In the genomic region with DNA sequence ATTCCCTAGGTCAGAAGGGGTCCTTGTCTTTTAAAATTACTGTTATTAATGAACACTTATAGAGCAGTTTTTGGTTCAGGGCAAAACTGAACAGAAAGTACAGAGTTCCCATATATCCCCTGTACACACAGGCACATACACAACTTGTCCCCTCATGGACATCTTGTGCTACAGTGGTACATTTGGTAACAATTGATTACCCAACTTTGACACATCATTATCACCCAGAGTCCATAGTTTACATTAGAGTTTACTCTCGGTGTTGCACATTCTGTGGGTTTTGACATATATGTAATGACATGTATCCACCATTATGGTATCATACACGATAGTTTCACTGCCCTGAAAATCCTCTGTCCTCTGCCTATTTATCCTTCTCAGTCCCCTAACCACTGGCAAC, we compare ENCODE assay signal across 9 cellular contexts. TPM values are rescaled to one million over a fixed set of nuclear protein-coding genes. Genes with fewer than 3 reads are reported as not detected.
DNase-seq lines count a peak whose midpoint lies in the region; ATAC-seq, FAIRE-seq and TF ChIP-seq lines count a peak whose summit lies in the region.
"Had no signal": no experiment of that assay in that cellular context is flagged by ENCODE, and none has a peak within 500 bp of the region (broad histone marks: within the 10 kb centered on the region; RNA-seq: fewer than 3 reads in every experiment).

No MANE protein-coding gene starts in this region.

- no peak for TF ChIP-seq CTCF in HepG2 (CRISPR knock-in tag; IDR thresholded peaks at IDR 0.05)
- no peak for TF ChIP-seq CTCF in right lobe of liver (IDR thresholded peaks at IDR 0.05)

- H4K20me1 ChIP-seq in HepG2 (ENCODE audit: insufficient read depth, low read length), result no peaks in the 10 kb centered on the region

- H3K4me3 Mint-ChIP-seq in activated T-helper 2 cell treated with anti-CD3 and anti-CD28 coated beads, Interferon-gamma antibody, Interleukin-2, Interleukin-4, amounts not matched to agents 10 μg/mL and 5 μg/mL and 100 μg/mL, durations not matched to agents 14 hours and 24 hours and 36 hours (ENCODE audit: low read depth), result peak overlapping the region; percentile 99

- peak overlapping the region; percentile 93 for H3K9ac ChIP-seq in HepG2 (ENCODE audit: insufficient read depth, low read depth, low read length)
- no peak overlapping the region for H3K9ac ChIP-seq in mucosa of rectum (ENCODE audit: low read depth in 1 of 2, low read length in 2 of 2)

- peaks cover 42% of the 10 kb centered on the region for H3K79me2 ChIP-seq in HepG2 (ENCODE audit: insufficient read depth, low read length)

- no peak overlapping the region for H2AFZ ChIP-seq in HepG2 (ENCODE audit: low read length)

- no TSS peak for BruUV-seq in HepG2 (replicated peaks; lab: Mats Ljungman, UMichigan)

- intact Hi-C loops in HepG2 (cut with micrococcal nuclease; ENCODE audit: unreplicated experiment) (no loop called here), right lobe of liver (cut with DNase I) (no loop called here)
- intact Hi-C loops in activated T-helper 2 cell treated with anti-CD3 and anti-CD28 coated beads, Interferon-gamma antibody, Interleukin-2, Interleukin-4, amounts not matched to agents 10 μg/mL and 5 μg/mL and 100 μg/mL, durations not matched to agents 14 hours and 24 hours and 36 hours (cut with micrococcal nuclease), result loop anchor here (5.0 to 10.0 kb wide), 2 partner anchors 40 to 238 kb away; a partner anchor contains a TSS

- H3K9me3 Mint-ChIP-seq in activated T-helper 2 cell treated with anti-CD3 and anti-CD28 coated beads, Interferon-gamma antibody, Interleukin-2, Interleukin-4, amounts not matched to agents 10 μg/mL and 5 μg/mL and 100 μg/mL, durations not matched to agents 14 hours and 24 hours and 36 hours, result no peaks in the 10 kb centered on the region

- no peak for TF ChIP-seq RAD21 in HepG2 (CRISPR knock-in tag; IDR thresholded peaks at IDR 0.05)

- no peak overlapping the region for H3K27ac Mint-ChIP-seq in activated T-helper 2 cell treated with anti-CD3 and anti-CD28 coated beads, Interferon-gamma antibody, Interleukin-2, Interleukin-4, amounts not matched to agents 10 μg/mL and 5 μg/mL and 100 μg/mL, durations not matched to agents 14 hours and 24 hours and 36 hours

- TF ChIP-seq POLR2A in HepG2 (IDR thresholded peaks at IDR 0.05; ENCODE audit: insufficient read depth in 1 of 2, low read depth in 2 of 2, low read length in 2 of 2) (no peak), right lobe of liver (IDR thresholded peaks at IDR 0.05) (no peak)

- H3K4me3 ChIP-seq in HepG2 (replicated peaks in 1 of 3; ENCODE audit: insufficient read depth in 1 of 3, low read depth in 2 of 3, low read length in 3 of 3), result peak overlapping the region; percentile 92 to 99 (median 93)
- no peak overlapping the region for H3K4me3 ChIP-seq in right lobe of liver
- peak overlapping the region; percentile 91 to 98 for H3K4me3 ChIP-seq in mucosa of rectum (ENCODE audit: low read length in 2 of 2)

- TF ChIP-seq EP300 in HepG2 (IDR thresholded peaks at IDR 0.05; ENCODE audit: low read depth in 2 of 2, low read length in 2 of 2) (no peak), HepG2 (CRISPR knock-in tag; IDR thresholded peaks at IDR 0.05; ENCODE audit: borderline replicate concordance) (no peak)

- H3K4me2 ChIP-seq in HepG2 (ENCODE audit: low read depth, low read length), result peak overlapping the region; percentile 95

- peak overlapping the region; percentile 74 for H3K27ac ChIP-seq in HepG2 (ENCODE audit: extremely low read length, insufficient read depth, low read length)
- H3K27ac ChIP-seq in right lobe of liver, result no peak overlapping the region
- no peak overlapping the region for H3K27ac ChIP-seq in mucosa of rectum (ENCODE audit: low read depth in 2 of 2, low read length in 2 of 2)

- FAIRE-seq in HepG2 (lab: Jason Lieb, UNC), result no peak

- ATAC-seq in HepG2 (peak; percentile 28; the same call in 1 of the 3 replicates), right lobe of liver (no peak), GM18517 (IDR thresholded peaks at IDR 0.05; ENCODE audit: unreplicated experiment) (no peak), HG02973 (IDR thresholded peaks at IDR 0.05; ENCODE audit: unreplicated experiment) (no peak)

- WGBS in HepG2 (ENCODE audit: low lambda C conversion rate), result 3% methylated on average over 2 of the region's 2 CpGs
- 32% methylated on average over 2 of the region's 2 CpGs for WGBS in right lobe of liver (ENCODE audit: insufficient coverage, low coverage, low lambda C conversion rate, missing lambda C conversion rate)

- DNase-seq in HepG2 (ENCODE audit: low spot score) (peak; percentile 23), right lobe of liver (no peak), mesenteric fat pad (ENCODE audit: low spot score) (no peak), superior temporal gyrus (ENCODE audit: extremely low spot score) (no peak)
- no peak for DNase-seq in activated T-helper 2 cell treated with anti-CD3 and anti-CD28 coated beads, Interferon-gamma antibody, Interleukin-2, Interleukin-4, amounts not matched to agents 10 μg/mL and 5 μg/mL and 100 μg/mL, durations not matched to agents 14 hours and 24 hours and 36 hours (ENCODE audit: low spot score)
- DNase-seq: left colon had no signal

- in situ Hi-C loops in HepG2 (cut with HindIII; ENCODE audit: extremely low pct_ligation_motif_present, low pct_unique_long_range_greater_than_20kb), result no loop called here

- H3K4me1 Mint-ChIP-seq in activated T-helper 2 cell treated with anti-CD3 and anti-CD28 coated beads, Interferon-gamma antibody, Interleukin-2, Interleukin-4, amounts not matched to agents 10 μg/mL and 5 μg/mL and 100 μg/mL, durations not matched to agents 14 hours and 24 hours and 36 hours (ENCODE audit: low read depth), result peaks cover 22% of the 10 kb centered on the region

- H3K9me3 ChIP-seq in HepG2 (ENCODE audit: low read length) (no peaks in the 10 kb centered on the region), right lobe of liver (no peaks in the 10 kb centered on the region), mucosa of rectum (ENCODE audit: control insufficient read depth in 2 of 2, low read length in 2 of 2) (no peaks in the 10 kb centered on the region)

- H3K27me3 ChIP-seq in HepG2 (ENCODE audit: control insufficient read depth in 1 of 2, insufficient read depth in 2 of 2, low read length in 2 of 2) (peaks cover 2 to 4% of the 10 kb centered on the region in 2 experiments; a peak in 2 of 5 replicates), right lobe of liver (no peaks in the 10 kb centered on the region), mucosa of rectum (ENCODE audit: control insufficient read depth in 2 of 2, insufficient read depth in 2 of 2, low read length in 2 of 2) (no peaks in the 10 kb centered on the region)

- peaks cover 4% of the 10 kb centered on the region for H3K36me3 Mint-ChIP-seq in activated T-helper 2 cell treated with anti-CD3 and anti-CD28 coated beads, Interferon-gamma antibody, Interleukin-2, Interleukin-4, amounts not matched to agents 10 μg/mL and 5 μg/mL and 100 μg/mL, durations not matched to agents 14 hours and 24 hours and 36 hours (ENCODE audit: low read depth)

- POLR2A ChIA-PET in HepG2 (lab: Yijun Ruan, JAX), result interaction anchor here (1.8 kb wide), 1 partner anchor 63 kb away, joined by 9 read pairs; no protein-coding TSS in a partner anchor

- peaks cover 3% of the 10 kb centered on the region for H3K27me3 Mint-ChIP-seq in activated T-helper 2 cell treated with anti-CD3 and anti-CD28 coated beads, Interferon-gamma antibody, Interleukin-2, Interleukin-4, amounts not matched to agents 10 μg/mL and 5 μg/mL and 100 μg/mL, durations not matched to agents 14 hours and 24 hours and 36 hours (ENCODE audit: low read depth)

- H3K36me3 ChIP-seq in HepG2 (replicated peaks in 1 of 2; ENCODE audit: control insufficient read depth in 1 of 2, insufficient read depth in 2 of 2, low read length in 2 of 2), result no peaks in the 10 kb centered on the region
- no peaks in the 10 kb centered on the region for H3K36me3 ChIP-seq in right lobe of liver
- no peaks in the 10 kb centered on the region for H3K36me3 ChIP-seq in mucosa of rectum (ENCODE audit: control insufficient read depth in 2 of 2, insufficient read depth in 2 of 2, low read length in 2 of 2)

- H3K4me1 ChIP-seq in HepG2 (ENCODE audit: insufficient read depth, low read length) (peaks cover 38% of the 10 kb centered on the region), right lobe of liver (peaks cover 0 to 13% (median 0%) of the 10 kb centered on the region in 4 donors), mucosa of rectum (ENCODE audit: control insufficient read depth in 2 of 2, insufficient read depth in 2 of 2, low read length in 2 of 2) (peaks cover 8% of the 10 kb centered on the region in 2 donors)

- CTCF ChIA-PET in HepG2 (lab: Yijun Ruan, JAX; ENCODE audit: low intra/inter-chr PET ratio, low total read pairs), result no interaction called here

RNA-seq across cellular contexts. Expression of a gene that starts 1.0 kb away (rescaled TPM):
- 17.4 and 24.3 TPM in 2 replicates for total RNA-seq in HepG2 (2016; rRNA removed; fragmentation: Illumina TruSeq; extraction: Trizol)
- 24.4 and 37.5 TPM in 2 replicates for total RNA-seq in HepG2 (2016; cell fraction: cytosol; rRNA removed; fragmentation: Illumina TruSeq; extraction: Trizol; ENCODE audit: low read depth)
- 16.8 and 20.8 TPM in 2 replicates for total RNA-seq in HepG2 (2016; cell fraction: insoluble cytoplasmic fraction; rRNA removed; fragmentation: Illumina TruSeq; extraction: Trizol)
- total RNA-seq in HepG2 (2016; cell fraction: membrane; rRNA removed; fragmentation: Illumina TruSeq; extraction: Trizol), result 12.3 and 12.5 TPM in 2 replicates
- 25.1 and 27.9 TPM in 2 replicates for total RNA-seq in HepG2 (2016; cell fraction: nucleus; rRNA removed; fragmentation: Illumina TruSeq; extraction: Trizol)
- polyA plus RNA-seq in HepG2 (2011; rRNA removed), result 32.0 and 40.9 TPM in 2 replicates
- 24.9 and 25.8 TPM in 2 replicates for polyA plus RNA-seq in HepG2 (2011; cell fraction: cytosol; rRNA removed)
- polyA plus RNA-seq in HepG2 (2011; cell fraction: nucleus; rRNA removed), result 48.2 and 53.0 TPM in 2 replicates
- 21.6 and 24.3 TPM in 2 replicates for polyA plus RNA-seq in HepG2 (2012)
- 2.8 TPM in 2 replicates for polyA plus RNA-seq in HepG2 (2016; cell fraction: cytosol; fragmentation: Illumina TruSeq; extraction: Trizol; ENCODE audit: low read depth)
- 33.6 and 38.5 TPM in 2 replicates for polyA plus RNA-seq in HepG2 (2016; cell fraction: insoluble cytoplasmic fraction; fragmentation: Illumina TruSeq; extraction: Trizol; ENCODE audit: low read depth)
- polyA plus RNA-seq in HepG2 (2016; cell fraction: membrane; fragmentation: Illumina TruSeq; extraction: Trizol; ENCODE audit: low read depth), result 5.3 and 6.3 TPM in 2 replicates
- polyA plus RNA-seq in HepG2 (2016; cell fraction: nucleus; fragmentation: Illumina TruSeq; extraction: Trizol; ENCODE audit: insufficient read depth, low read depth), result 42.7 and 44.8 TPM in 2 replicates
- polyA minus RNA-seq in HepG2 (2011; rRNA and poly(A)+ RNA removed; ENCODE audit: low replicate concordance), result 107 and 153 TPM in 2 replicates
- polyA minus RNA-seq in HepG2 (2011; cell fraction: cytosol; rRNA and poly(A)+ RNA removed), result 20.9 and 36.0 TPM in 2 replicates
- polyA minus RNA-seq in HepG2 (2011; cell fraction: nucleus; rRNA and poly(A)+ RNA removed), result 46.6 and 50.0 TPM in 2 replicates
- 10 to 100 TPM; 10.9 to 16.2 (median 11.8) TPM for total RNA-seq in right lobe of liver
- 49.3 and 54.8 TPM in 2 replicates for total RNA-seq in activated T-helper 2 cell treated with anti-CD3 and anti-CD28 coated beads, Interferon-gamma antibody, Interleukin-2, Interleukin-4, amounts not matched to agents 10 μg/mL and 5 μg/mL and 100 μg/mL, durations not matched to agents 14 hours and 24 hours and 36 hours
- 27.2 TPM for total RNA-seq in mesenteric fat pad

RNA-seq across cellular contexts. Expression of a gene that starts 28.5 kb away (rescaled TPM):
- total RNA-seq in HepG2 (2016; rRNA removed; fragmentation: Illumina TruSeq; extraction: Trizol) (4.1 and 7.9 TPM in 2 replicates), right lobe of liver (10 to 100 TPM in 1 of 6 experiments, 1 to 10 TPM in 4, under 1 TPM in 1; 0.31 to 12.5 (median 2.9) TPM), mesenteric fat pad (65.0 TPM)
- 1.3 and 1.7 TPM in 2 replicates for total RNA-seq in HepG2 (2016; cell fraction: cytosol; rRNA removed; fragmentation: Illumina TruSeq; extraction: Trizol; ENCODE audit: low read depth)
- 3.5 and 7.6 TPM in 2 replicates for total RNA-seq in HepG2 (2016; cell fraction: insoluble cytoplasmic fraction; rRNA removed; fragmentation: Illumina TruSeq; extraction: Trizol)
- 3.3 and 3.8 TPM in 2 replicates for total RNA-seq in HepG2 (2016; cell fraction: membrane; rRNA removed; fragmentation: Illumina TruSeq; extraction: Trizol)
- total RNA-seq in HepG2 (2016; cell fraction: nucleus; rRNA removed; fragmentation: Illumina TruSeq; extraction: Trizol), result 8.5 and 8.7 TPM in 2 replicates
- 8.0 and 11.0 TPM in 2 replicates for polyA plus RNA-seq in HepG2 (2011; rRNA removed)
- polyA plus RNA-seq in HepG2 (2011; cell fraction: cytosol; rRNA removed), result 7.0 and 10.8 TPM in 2 replicates
- polyA plus RNA-seq in HepG2 (2011; cell fraction: nucleus; rRNA removed), result 8.4 and 11.9 TPM in 2 replicates
- 7.0 and 9.5 TPM in 2 replicates for polyA plus RNA-seq in HepG2 (2012)
- polyA plus RNA-seq in HepG2 (2016; cell fraction: cytosol; fragmentation: Illumina TruSeq; extraction: Trizol; ENCODE audit: low read depth), result 1.2 TPM in 2 replicates
- 3.4 and 3.6 TPM in 2 replicates for polyA plus RNA-seq in HepG2 (2016; cell fraction: insoluble cytoplasmic fraction; fragmentation: Illumina TruSeq; extraction: Trizol; ENCODE audit: low read depth)
- 1.9 and 2.1 TPM in 2 replicates for polyA plus RNA-seq in HepG2 (2016; cell fraction: membrane; fragmentation: Illumina TruSeq; extraction: Trizol; ENCODE audit: low read depth)
- polyA plus RNA-seq in HepG2 (2016; cell fraction: nucleus; fragmentation: Illumina TruSeq; extraction: Trizol; ENCODE audit: insufficient read depth, low read depth), result 13.4 and 14.2 TPM in 2 replicates
- polyA minus RNA-seq in HepG2 (2011; rRNA and poly(A)+ RNA removed; ENCODE audit: low replicate concordance), result 2.4 and 6.8 TPM in 2 replicates
- polyA minus RNA-seq in HepG2 (2011; cell fraction: cytosol; rRNA and poly(A)+ RNA removed), result 2.5 and 7.8 TPM in 2 replicates
- 1.9 and 5.3 TPM in 2 replicates for polyA minus RNA-seq in HepG2 (2011; cell fraction: nucleus; rRNA and poly(A)+ RNA removed)
- 0.37 and 0.48 TPM in 2 replicates for total RNA-seq in activated T-helper 2 cell treated with anti-CD3 and anti-CD28 coated beads, Interferon-gamma antibody, Interleukin-2, Interleukin-4, amounts not matched to agents 10 μg/mL and 5 μg/mL and 100 μg/mL, durations not matched to agents 14 hours and 24 hours and 36 hours

RNA-seq across cellular contexts. Expression of a gene that starts 51.8 kb away (rescaled TPM):
- total RNA-seq in HepG2 (2016; rRNA removed; fragmentation: Illumina TruSeq; extraction: Trizol) (not detected in 2 replicates), right lobe of liver (100 to 1,000 TPM in 2 of 6 experiments, 10 to 100 TPM in 2, 1 to 10 TPM in 1, under 1 TPM in 1; 0.81 to 235 (median 65.0) TPM), mesenteric fat pad (not detected)
- not detected in 2 replicates for total RNA-seq in HepG2 (2016; cell fraction: cytosol; rRNA removed; fragmentation: Illumina TruSeq; extraction: Trizol; ENCODE audit: low read depth)
- not detected in 2 replicates for total RNA-seq in HepG2 (2016; cell fraction: insoluble cytoplasmic fraction; rRNA removed; fragmentation: Illumina TruSeq; extraction: Trizol)
- not detected in 2 replicates for total RNA-seq in HepG2 (2016; cell fraction: membrane; rRNA removed; fragmentation: Illumina TruSeq; extraction: Trizol)
- not detected in 2 replicates for total RNA-seq in HepG2 (2016; cell fraction: nucleus; rRNA removed; fragmentation: Illumina TruSeq; extraction: Trizol)
- polyA plus RNA-seq in HepG2 (2011; rRNA removed), result 0.07 and 0.09 TPM in 2 replicates
- polyA plus RNA-seq in HepG2 (2011; cell fraction: cytosol; rRNA removed), result 0.03 and 0.13 TPM in 2 replicates
- polyA plus RNA-seq in HepG2 (2011; cell fraction: nucleus; rRNA removed), result 0.03 TPM in 1 of 2 replicates, not detected in the other
- 0.12 and 0.23 TPM in 2 replicates for polyA plus RNA-seq in HepG2 (2012)
- not detected in 2 replicates for polyA plus RNA-seq in HepG2 (2016; cell fraction: cytosol; fragmentation: Illumina TruSeq; extraction: Trizol; ENCODE audit: low read depth)
- polyA plus RNA-seq in HepG2 (2016; cell fraction: insoluble cytoplasmic fraction; fragmentation: Illumina TruSeq; extraction: Trizol; ENCODE audit: low read depth), result not detected in 2 replicates
- not detected in 2 replicates for polyA plus RNA-seq in HepG2 (2016; cell fraction: membrane; fragmentation: Illumina TruSeq; extraction: Trizol; ENCODE audit: low read depth)
- not detected in 2 replicates for polyA plus RNA-seq in HepG2 (2016; cell fraction: nucleus; fragmentation: Illumina TruSeq; extraction: Trizol; ENCODE audit: insufficient read depth, low read depth)
- polyA minus RNA-seq in HepG2 (2011; rRNA and poly(A)+ RNA removed; ENCODE audit: low replicate concordance), result 0.05 TPM in 1 of 2 replicates, not detected in the other
- not detected in 2 replicates for polyA minus RNA-seq in HepG2 (2011; cell fraction: cytosol; rRNA and poly(A)+ RNA removed)
- polyA minus RNA-seq in HepG2 (2011; cell fraction: nucleus; rRNA and poly(A)+ RNA removed), result not detected in 2 replicates
- not detected in 2 replicates for total RNA-seq in activated T-helper 2 cell treated with anti-CD3 and anti-CD28 coated beads, Interferon-gamma antibody, Interleukin-2, Interleukin-4, amounts not matched to agents 10 μg/mL and 5 μg/mL and 100 μg/mL, durations not matched to agents 14 hours and 24 hours and 36 hours
- total RNA-seq: left colon had no signal

Comparison
In these comparisons a context has a peak if more than half of its experiments do, and no peak if none do; other contexts are left out.
1. H3K4me3 ChIP-seq: peak in HepG2 (3 of 3) and mucosa of rectum (2 of 2); none in right lobe of liver (0 of 3).